In the genomic region with DNA sequence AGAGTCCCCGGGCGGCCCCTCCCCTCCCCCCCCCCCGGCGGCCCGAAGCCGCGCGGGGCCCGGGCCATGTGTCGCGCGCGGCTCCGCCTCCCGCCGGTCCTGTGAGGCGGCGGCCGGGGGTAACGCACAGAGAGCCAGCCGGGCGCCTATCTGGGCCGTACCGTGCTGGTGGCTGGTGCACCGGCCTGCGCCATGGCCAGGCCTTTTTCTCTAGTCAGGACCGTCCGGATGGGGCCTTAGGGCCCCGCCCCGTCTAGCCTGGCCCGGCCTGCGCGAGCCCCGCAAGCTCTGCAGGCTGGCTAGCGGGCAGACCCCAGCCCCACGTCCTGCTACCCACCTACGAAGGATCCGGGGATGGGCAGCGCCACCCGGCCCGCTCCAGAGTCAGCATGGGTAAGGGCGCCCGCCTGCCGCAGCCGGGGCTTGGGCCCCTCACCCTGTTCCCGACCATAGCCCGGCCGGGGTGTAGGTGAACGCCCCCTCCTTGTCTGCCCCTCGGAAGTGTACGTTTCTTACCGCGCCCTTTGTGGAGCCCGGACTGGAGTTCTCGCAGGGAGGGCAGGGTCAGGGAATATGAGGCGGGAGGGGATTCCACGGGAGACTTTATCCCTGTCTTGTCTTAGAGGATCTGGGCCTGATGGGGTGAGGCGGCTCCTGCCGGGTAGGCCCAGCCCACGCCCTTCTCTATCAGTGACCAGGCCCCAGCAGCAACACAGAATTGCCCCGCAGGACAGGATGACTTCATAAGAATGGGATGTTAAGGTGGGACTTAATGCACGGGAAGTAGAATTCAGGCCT, we compare ENCODE assay signal across 8 cellular contexts. TPM values are rescaled to one million over a fixed set of nuclear protein-coding genes. Genes with fewer than 3 reads are reported as not detected.
DNase-seq lines count a peak whose midpoint lies in the region; ATAC-seq and TF ChIP-seq lines count a peak whose summit lies in the region.

A gene with protein sequence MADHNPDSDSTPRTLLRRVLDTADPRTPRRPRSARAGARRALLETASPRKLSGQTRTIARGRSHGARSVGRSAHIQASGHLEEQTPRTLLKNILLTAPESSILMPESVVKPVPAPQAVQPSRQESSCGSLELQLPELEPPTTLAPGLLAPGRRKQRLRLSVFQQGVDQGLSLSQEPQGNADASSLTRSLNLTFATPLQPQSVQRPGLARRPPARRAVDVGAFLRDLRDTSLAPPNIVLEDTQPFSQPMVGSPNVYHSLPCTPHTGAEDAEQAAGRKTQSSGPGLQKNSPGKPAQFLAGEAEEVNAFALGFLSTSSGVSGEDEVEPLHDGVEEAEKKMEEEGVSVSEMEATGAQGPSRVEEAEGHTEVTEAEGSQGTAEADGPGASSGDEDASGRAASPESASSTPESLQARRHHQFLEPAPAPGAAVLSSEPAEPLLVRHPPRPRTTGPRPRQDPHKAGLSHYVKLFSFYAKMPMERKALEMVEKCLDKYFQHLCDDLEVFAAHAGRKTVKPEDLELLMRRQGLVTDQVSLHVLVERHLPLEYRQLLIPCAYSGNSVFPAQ (minus strand): TSS at position 630 of the 798 bp plus-strand sequence. CDS start 13,834 bp downstream, outside the sequence.

- H3K36me3 Mint-ChIP-seq in CD4-positive, alpha-beta memory T cell: peaks cover 0 to 15% of the 10 kb centered on the region in 2 donors

- POLR2A ChIA-PET in CD4-positive, alpha-beta memory T cell (lab: Charles Lee; ENCODE audit: partially characterized antibody): interaction anchor here (1.2 to 5.2 kb wide), 8 partner anchors 18 to 187 kb away, joined by 3 to 44 read pairs (median 6); a partner anchor contains a TSS
- POLR2A ChIA-PET in RWPE1 (lab: Yijun Ruan, JAX; ENCODE audit: low non-redundant PET): interaction anchor here (1.0 kb wide), 1 partner anchor 24 kb away, joined by 3 read pairs; no protein-coding TSS in a partner anchor

- ATAC-seq in GM19035 (IDR thresholded peaks at IDR 0.05; ENCODE audit: unreplicated experiment): peak; percentile 44
- peak; percentile 26 for ATAC-seq in HG03108 (IDR thresholded peaks at IDR 0.05; ENCODE audit: unreplicated experiment)

- peak within 1 kb of the TSS; percentile 80 for H3K27ac ChIP-seq in CD4-positive, alpha-beta memory T cell (ENCODE audit: low read depth, low read length)
- H3K27ac ChIP-seq in RWPE1: peak within 1 kb of the TSS; percentile 96

- peak within 1 kb of the TSS; percentile 84 to 98 (median 92) for H3K27ac Mint-ChIP-seq in CD4-positive, alpha-beta memory T cell

- H3K36me3 ChIP-seq in CD4-positive, alpha-beta memory T cell (ENCODE audit: insufficient read depth, low read length): no peaks in the 10 kb centered on the region

- intact Hi-C loops in CD4-positive, alpha-beta memory T cell (cut with micrococcal nuclease): no loop called here

- H3K4me1 ChIP-seq in CD4-positive, alpha-beta memory T cell (ENCODE audit: insufficient read depth, low read length): peaks cover 46% of the 10 kb centered on the region

- H3K27me3 ChIP-seq in CD4-positive, alpha-beta memory T cell (ENCODE audit: insufficient read depth, low read length): no peaks in the 10 kb centered on the region

- no peaks in the 10 kb centered on the region for H3K27me3 Mint-ChIP-seq in CD4-positive, alpha-beta memory T cell

- H3K9me3 ChIP-seq in CD4-positive, alpha-beta memory T cell (ENCODE audit: control insufficient read depth in 1 of 2, low read length in 2 of 2): no peaks in the 10 kb centered on the region

- peak within 1 kb of the TSS; percentile 86 to 90 for H3K4me3 ChIP-seq in CD4-positive, alpha-beta memory T cell (ENCODE audit: low read length in 2 of 2)

- no peak for TF ChIP-seq CTCF in RWPE1 (conservative IDR thresholded peaks at IDR 0.05; ENCODE audit: low read depth)

- CTCF ChIA-PET in CD4-positive, alpha-beta memory T cell (lab: Charles Lee; ENCODE audit: partially characterized antibody): interaction anchor here (1.1 to 2.1 kb wide), 6 partner anchors 9 to 366 kb away, joined by 3 to 8 read pairs (median 5); a partner anchor contains a TSS
- CTCF ChIA-PET in RWPE1 (lab: Yijun Ruan, JAX): no interaction called here

- H3K4me1 Mint-ChIP-seq in CD4-positive, alpha-beta memory T cell: peaks cover 31 to 53% (median 44%) of the 10 kb centered on the region in 4 donors

- peaks cover 0 to 2% (median 0%) of the 10 kb centered on the region in 8 donors for H3K9me3 Mint-ChIP-seq in CD4-positive, alpha-beta memory T cell

- H3K4me3 Mint-ChIP-seq in CD4-positive, alpha-beta memory T cell: peak within 1 kb of the TSS; percentile 87 to 94 (median 89)

- DNase-seq in CD4-positive, alpha-beta memory T cell: peak in 1 of 5 donors; percentile 55
- DNase-seq in RWPE1 (ENCODE audit: low spot score): peak; percentile 75
- DNase-seq in cerebellum (ENCODE audit: low spot score): peak; percentile 81
- DNase-seq in kidney glomerular epithelial cell (lab: John Stamatoyannopoulos, UW): peak; percentile 68
- peak; percentile 11 for DNase-seq in stimulated activated CD8-positive, alpha-beta memory T cell treated with anti-CD3 and anti-CD28 coated beads, Interleukin-15, amount 100 ng/mL, for 24 hours (ENCODE audit: low read depth)
- no peak for DNase-seq in stimulated activated naive CD4-positive, alpha-beta T cell treated with Interleukin-2 at 50 U/mL for 16 hours (lab: John Stamatoyannopoulos, UW)

RNA-seq across cellular contexts. Expression of the gene that starts here (rescaled TPM):
- total RNA-seq in CD4-positive, alpha-beta memory T cell: 100 to 1,000 TPM; 103 to 107 TPM
- 10 to 100 TPM; 15.4 to 18.1 TPM for polyA plus RNA-seq in CD4-positive, alpha-beta memory T cell
- 25.0 TPM for total RNA-seq in cerebellum
